Comparison of ENCODE assay signal across 8 cellular contexts in genomic region chr10:33334170-33334838, GRCh38. TPM values are rescaled to one million over a fixed set of nuclear protein-coding genes. Genes with fewer than 3 reads are reported as not detected.
DNase-seq lines count a peak whose midpoint lies in the region; ATAC-seq and TF ChIP-seq lines count a peak whose summit lies in the region.

NRP1 (minus strand) TSS chr10:33334667; CDS start chr10:33334382, 285 bp downstream.

- TF ChIP-seq POLR2A in testis (IDR thresholded peaks at IDR 0.05), result no peak

- H3K9me3 ChIP-seq in BLaER1, result no peaks in the 10 kb centered on the region
- H3K9me3 ChIP-seq in testis, result no peaks in the 10 kb centered on the region

- peaks cover 69% of the 10 kb centered on the region for H3K27me3 ChIP-seq in BLaER1
- no peaks in the 10 kb centered on the region for H3K27me3 ChIP-seq in testis

- H4K20me1 ChIP-seq in BLaER1, result peaks cover 26% of the 10 kb centered on the region

- H3K4me1 ChIP-seq in BLaER1 (peaks cover 40% of the 10 kb centered on the region), testis (peaks cover 6% of the 10 kb centered on the region)

- H3K36me3 ChIP-seq in BLaER1 (no peaks in the 10 kb centered on the region), testis (ENCODE audit: low read depth, missing control alignments) (no peaks in the 10 kb centered on the region)

- TF ChIP-seq CTCF in testis (IDR thresholded peaks at IDR 0.05), result no peak

- H3K9ac ChIP-seq in BLaER1, result peak within 1 kb of the TSS; percentile 78

- DNase-seq in H4 (ENCODE audit: low spot score) (no peak), SW480 (ENCODE audit: low spot score) (peak; percentile 35), ecto neural progenitor cell (ENCODE audit: low spot score) (peak; percentile 70), medulla oblongata (ENCODE audit: extremely low spot score) (peak; percentile 42), testis (peak; percentile 33), NK-92 (lab: John Stamatoyannopoulos, UW; ENCODE audit: unreplicated experiment) (no peak)

- WGBS in testis, 2 donors, result 0 to 1% methylated on average over 47 to 48 of the region's 48 CpGs

- intact Hi-C loops in testis (cut with DNase I; ENCODE audit: low total_unique reads), result loop anchor here (10.0 kb wide), 2 partner anchors 140 to 1300 kb away; no protein-coding TSS in a partner anchor

- no peak for ATAC-seq in GM21825 (IDR thresholded peaks at IDR 0.05; ENCODE audit: unreplicated experiment)

- H3K4me2 ChIP-seq in BLaER1, result peak within 1 kb of the TSS; percentile 98

- H3K27ac ChIP-seq in BLaER1 (no peak within 1 kb of the TSS), testis (peak within 1 kb of the TSS; percentile 75 to 81)

- H3K4me3 ChIP-seq in BLaER1 (peak within 1 kb of the TSS; percentile 69), testis (peak within 1 kb of the TSS; percentile 67 to 68)

RNA-seq across cellular contexts. Expression of gene NRP1, which starts in this region (rescaled TPM):
- 34.9 and 39.6 TPM in 2 replicates for total RNA-seq in H4 (2014; rRNA removed; shearing (Covaris generic))
- total RNA-seq in testis, result 10 to 100 TPM; 15.9 to 17.1 TPM
- polyA plus RNA-seq in testis (ENCODE audit: insufficient read depth, low read depth, low replicate concordance), result 23.8 TPM

Comparison
In these comparisons a context has a peak if more than half of its experiments do, and no peak if none do; other contexts are left out.
1. DNase-seq: peak in SW480 (single experiment), ecto neural progenitor cell (single experiment), medulla oblongata (single experiment) and testis (single experiment); none in H4 (single experiment) and NK-92 (single experiment).